ENCODE assay signal across 1 cellular context in the genomic region with DNA sequence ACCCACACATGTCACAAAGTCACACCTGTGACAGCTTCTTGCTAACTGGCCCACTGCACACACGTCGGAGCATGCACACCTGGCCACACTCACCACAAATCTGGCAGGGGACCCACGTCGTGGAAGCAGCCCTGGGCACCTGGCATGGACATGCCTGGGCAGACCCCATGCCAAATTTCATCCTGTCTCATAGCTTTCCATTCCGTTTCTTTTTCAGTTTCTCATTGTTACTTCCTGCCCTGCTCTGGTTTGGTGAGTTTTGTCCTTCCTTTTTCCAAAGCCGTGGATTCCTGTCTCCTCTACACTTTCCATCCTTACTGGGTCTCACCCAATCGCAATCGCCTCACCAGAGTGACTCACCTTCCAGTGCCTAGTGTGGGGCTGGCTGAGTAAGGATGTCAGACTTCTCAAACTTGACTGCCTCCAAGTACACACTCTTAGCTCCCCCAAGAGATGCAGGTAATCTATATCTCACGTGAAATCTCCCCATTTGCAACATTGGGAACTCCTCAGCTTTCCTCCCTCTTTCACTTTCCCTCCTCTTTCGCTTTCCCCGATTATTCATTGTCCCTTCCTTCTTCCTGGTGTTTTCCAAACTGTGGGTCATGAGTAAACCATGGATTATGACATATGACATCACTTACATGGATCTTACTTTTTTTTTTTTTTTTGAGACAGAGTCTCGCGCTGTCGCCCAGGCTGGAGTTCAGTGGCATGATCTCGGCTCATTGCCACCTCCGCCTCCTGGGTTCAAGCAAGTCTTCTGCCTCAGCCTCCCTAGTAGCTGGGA.
TF ChIP-seq lines count a peak whose summit lies in the region.

No MANE protein-coding gene starts in this region.

TF ChIP-seq in GM23338, 12 proteins besides CTCF, POLR2A, EP300 and RAD21 (continued from another document):
- TF ChIP-seq EZH2phosphoT487 (IDR thresholded peaks at IDR 0.05; ENCODE audit: unreplicated experiment) (no peak), NANOG (IDR thresholded peaks at IDR 0.05; ENCODE audit: borderline replicate concordance) (no peak)
TF ChIP-seq in GM23338: peak in this region for 0.
